ENCODE assay signal across 8 cellular contexts in genomic region chr17:64847504-64848466, GRCh38.
DNase-seq lines count a peak whose midpoint lies in the region; ATAC-seq and TF ChIP-seq lines count a peak whose summit lies in the region.
"Not testable (repeated sequence)": the region's sequence is repeated elsewhere in the genome, so short reads cannot be mapped to it uniquely, and the experiment has no call there.

No MANE protein-coding gene starts in this region.

- not testable (repeated sequence) for H3K4me3 ChIP-seq in DND-41 (ENCODE audit: low read depth in 1 of 2, low read length in 2 of 2); PC-3 (ENCODE audit: low read length); hepatocyte

- intact Hi-C loops in PC-3 (cut with micrococcal nuclease), result loop anchor here (2.0 kb wide), 1 partner anchor 351 kb away; no protein-coding TSS in a partner anchor
- intact Hi-C loops in posterior vena cava (cut with DNase I), result not testable (repeated sequence)

- H3K9me2 ChIP-seq in PC-3 (replicated peaks; ENCODE audit: low read length); hepatocyte (replicated peaks; ENCODE audit: insufficient read depth): not testable (repeated sequence)

- POLR2A ChIA-PET in PC-3 (lab: Charles Lee; ENCODE audit: unreplicated experiment); activated CD8-positive, alpha-beta T cell treated with anti-CD3 and anti-CD28 coated beads, Interleukin-2, amount 10 ng/mL, durations not matched to agents 7 days and 5 days (lab: Charles Lee): not testable (repeated sequence)

- not testable (repeated sequence) for H3K36me3 Mint-ChIP-seq in activated CD8-positive, alpha-beta T cell treated with anti-CD3 and anti-CD28 coated beads, Interleukin-2, amount 10 ng/mL, durations not matched to agents 7 days and 5 days (ENCODE audit: low read depth)

- DNase-seq in DND-41, result peak; percentile 70
- peak; percentile 24 for DNase-seq in KG1 (lab: John Stamatoyannopoulos, UW)
- DNase-seq in PC-3, result peak; percentile 76
- peak; percentile 82 for DNase-seq in activated CD8-positive, alpha-beta T cell treated with anti-CD3 and anti-CD28 coated beads, Interleukin-2, amount 10 ng/mL, durations not matched to agents 7 days and 5 days
- peak in 44 of 61 donors; percentile 1 to 53 (median 18) for DNase-seq in caudate nucleus (lab: John Stamatoyannopoulos, UW)
- DNase-seq in hepatocyte (ENCODE audit: low spot score), result peak; percentile 59
- peak; percentile 89 for DNase-seq in posterior vena cava (ENCODE audit: low spot score)
- peak; percentile 72 to 76 for DNase-seq in stimulated activated naive CD8-positive, alpha-beta T cell treated with anti-CD3 and anti-CD28 coated beads, Interleukin-15, amount 100 ng/mL, for 72 hours

- not testable (repeated sequence) for H4K20me1 ChIP-seq in DND-41 (ENCODE audit: insufficient read depth, low read length); PC-3 (ENCODE audit: low read length); hepatocyte (ENCODE audit: insufficient read depth, poor library complexity, severe bottlenecking)

- not testable (repeated sequence) for BruUV-seq in PC-3 (replicated peaks; lab: Mats Ljungman, UMichigan)

- not testable (repeated sequence) for H3K36me3 ChIP-seq in DND-41 (ENCODE audit: insufficient read depth, low read length); PC-3 (ENCODE audit: low read depth, low read length); hepatocyte (replicated peaks; ENCODE audit: insufficient read depth, low read depth)

- ATAC-seq in DND-41 (ENCODE audit: insufficient read depth, low read depth) (peak; percentile 88), PC-3 (peak; percentile 86)
- peak; percentile 96 for ATAC-seq in activated CD8-positive, alpha-beta T cell treated with anti-CD3 and anti-CD28 coated beads, Interleukin-2, amount 10 ng/mL, durations not matched to agents 7 days and 5 days
- ATAC-seq in stimulated activated naive CD8-positive, alpha-beta T cell treated with anti-CD3 and anti-CD28 coated beads, Interleukin-15, amount 100 ng/mL, for 72 hours, result peak; percentile 90

- not testable (repeated sequence) for H3K4me3 Mint-ChIP-seq in activated CD8-positive, alpha-beta T cell treated with anti-CD3 and anti-CD28 coated beads, Interleukin-2, amount 10 ng/mL, durations not matched to agents 7 days and 5 days; stimulated activated naive CD8-positive, alpha-beta T cell treated with anti-CD3 and anti-CD28 coated beads, Interleukin-15, amount 100 ng/mL, for 72 hours

- H3K27ac ChIP-seq in DND-41 (ENCODE audit: low read length); PC-3 (ENCODE audit: low read length); caudate nucleus (ENCODE audit: low read depth, low read length); hepatocyte: not testable (repeated sequence)

- TF ChIP-seq CTCF in DND-41 (IDR thresholded peaks at IDR 0.05; ENCODE audit: borderline replicate concordance, extremely low read depth, low read length, poor library complexity, severe bottlenecking) (peak; percentile 63), PC-3 (conservative IDR thresholded peaks at IDR 0.05; ENCODE audit: low read depth, low read length) (peak; percentile 66), hepatocyte (IDR thresholded peaks at IDR 0.05; ENCODE audit: poor library complexity) (peak; percentile 49)

- not testable (repeated sequence) for H3K27me3 ChIP-seq in DND-41 (ENCODE audit: insufficient read depth, low read length, poor library complexity); PC-3 (ENCODE audit: low read length); hepatocyte

- H2AFZ ChIP-seq in DND-41 (ENCODE audit: low read depth, low read length); hepatocyte: not testable (repeated sequence)
- H2AFZ ChIP-seq in PC-3 (ENCODE audit: low read length), result 0 out of 2 replicates have a peak overlapping the region, but pooled peaks have one; percentile 65

- not testable (repeated sequence) for H3F3A ChIP-seq in PC-3 (ENCODE audit: low read length, unreplicated experiment)

- not testable (repeated sequence) for H3K27me3 Mint-ChIP-seq in activated CD8-positive, alpha-beta T cell treated with anti-CD3 and anti-CD28 coated beads, Interleukin-2, amount 10 ng/mL, durations not matched to agents 7 days and 5 days (ENCODE audit: low read depth); stimulated activated naive CD8-positive, alpha-beta T cell treated with anti-CD3 and anti-CD28 coated beads, Interleukin-15, amount 100 ng/mL, for 72 hours

- 61% methylated on average over 42 of the region's 49 CpGs for WGBS in hepatocyte (ENCODE audit: low lambda C conversion rate, missing lambda C conversion rate)

- H3K9me3 Mint-ChIP-seq in activated CD8-positive, alpha-beta T cell treated with anti-CD3 and anti-CD28 coated beads, Interleukin-2, amount 10 ng/mL, durations not matched to agents 7 days and 5 days (ENCODE audit: insufficient read depth); stimulated activated naive CD8-positive, alpha-beta T cell treated with anti-CD3 and anti-CD28 coated beads, Interleukin-15, amount 100 ng/mL, for 72 hours: not testable (repeated sequence)

- H3K79me2 ChIP-seq in DND-41 (ENCODE audit: insufficient read depth, low read length); PC-3 (ENCODE audit: low read length); hepatocyte: not testable (repeated sequence)

- H3K4me2 ChIP-seq in DND-41 (ENCODE audit: insufficient read depth, low read length); PC-3 (ENCODE audit: low read length); hepatocyte: not testable (repeated sequence)

- H3K27ac Mint-ChIP-seq in activated CD8-positive, alpha-beta T cell treated with anti-CD3 and anti-CD28 coated beads, Interleukin-2, amount 10 ng/mL, durations not matched to agents 7 days and 5 days; stimulated activated naive CD8-positive, alpha-beta T cell treated with anti-CD3 and anti-CD28 coated beads, Interleukin-15, amount 100 ng/mL, for 72 hours: not testable (repeated sequence)

- H3K4me1 Mint-ChIP-seq in activated CD8-positive, alpha-beta T cell treated with anti-CD3 and anti-CD28 coated beads, Interleukin-2, amount 10 ng/mL, durations not matched to agents 7 days and 5 days (ENCODE audit: low read depth); stimulated activated naive CD8-positive, alpha-beta T cell treated with anti-CD3 and anti-CD28 coated beads, Interleukin-15, amount 100 ng/mL, for 72 hours: not testable (repeated sequence)

- H3K9ac ChIP-seq in DND-41 (ENCODE audit: low read depth, low read length); PC-3 (ENCODE audit: low read length): not testable (repeated sequence)

- not testable (repeated sequence) for H3K9me3 ChIP-seq in DND-41 (ENCODE audit: insufficient read depth, low read length, severe bottlenecking); PC-3 (ENCODE audit: low read length); hepatocyte (ENCODE audit: low read depth)

- H3K4me1 ChIP-seq in DND-41 (ENCODE audit: insufficient read depth, low read length); PC-3 (ENCODE audit: insufficient read depth, low read length); hepatocyte (ENCODE audit: insufficient read depth): not testable (repeated sequence)

- CTCF ChIA-PET in PC-3 (lab: Charles Lee), result not testable (repeated sequence)
- CTCF ChIA-PET in activated CD8-positive, alpha-beta T cell treated with anti-CD3 and anti-CD28 coated beads, Interleukin-2, amount 10 ng/mL, durations not matched to agents 7 days and 5 days (lab: Charles Lee), result interaction anchor here (1.7 kb wide), 2 partner anchors 91 to 113 kb away, joined by 4 to 5 read pairs; no protein-coding TSS in a partner anchor

Comparison
In these comparisons a context has a peak if more than half of its experiments do, and no peak if none do; other contexts are left out.
1. DNase-seq: peak in every context shown above with its lines; median percentile 89 in posterior vena cava; 82 in activated CD8-positive, alpha-beta T cell treated with anti-CD3 and anti-CD28 coated beads, Interleukin-2, amount 10 ng/mL, durations not matched to agents 7 days and 5 days; 76 in PC-3; 74 in stimulated activated naive CD8-positive, alpha-beta T cell treated with anti-CD3 and anti-CD28 coated beads, Interleukin-15, amount 100 ng/mL, for 72 hours; 70 in DND-41; 59 in hepatocyte; 24 in KG1; 18 in caudate nucleus.